Comparison of ENCODE assay signal across 18 cellular contexts in genomic region chr1:227915564-227916553, GRCh38. TPM values are rescaled to one million over a fixed set of nuclear protein-coding genes. Genes with fewer than 3 reads are reported as not detected.
DNase-seq lines count a peak whose midpoint lies in the region; ATAC-seq, FAIRE-seq and TF ChIP-seq lines count a peak whose summit lies in the region.
"Had no signal": no experiment of that assay in that cellular context is flagged by ENCODE, and none has a peak within 500 bp of the region (broad histone marks: within the 10 kb centered on the region; RNA-seq: fewer than 3 reads in every experiment).

No MANE protein-coding gene starts in this region.

- H3K4me1 ChIP-seq in lower lobe of right lung (no peaks in the 10 kb centered on the region), adrenal gland (replicated peaks in 1 of 2) (no peaks in the 10 kb centered on the region)

- WGBS in adrenal gland, 4 donors: 76 to 80% (median 78%) methylated on average over 18 to 22 of the region's 22 CpGs

- DNase-seq in COR-L47 (lab: John Stamatoyannopoulos, UW): peak; percentile 81
- no peak for DNase-seq in HTR-8/SVneo (ENCODE audit: insufficient read length, low spot score)
- peak; percentile 52 for DNase-seq in RPMI8226
- DNase-seq in lower lobe of right lung: no peak
- no peak for DNase-seq in adrenal gland
- no peak for DNase-seq in activated effector memory CD4-positive, alpha-beta T cell treated with Interleukin-2 at 50 U/mL for 16 hours
- DNase-seq: activated CD4-positive, alpha-beta T cell treated with anti-CD3 and anti-CD28 coated beads, Interleukin-2, amount 10 ng/mL, durations not matched to agents 24 days and 14 days; activated T-cell treated with anti-CD3 and anti-CD28 coated beads, Interleukin-2, amount 50 U/mL, for 4 hours; Calu3; central memory CD4-positive, alpha-beta T cell; effector memory CD8-positive, alpha-beta T cell; foreskin fibroblast; NCI-H1436 had no signal

- H3K27me3 ChIP-seq in lower lobe of right lung (ENCODE audit: low read depth): no peaks in the 10 kb centered on the region
- H3K27me3 ChIP-seq in adrenal gland: no peaks in the 10 kb centered on the region
- H3K27me3 ChIP-seq: SJSA1, tibial nerve had no signal

- no peak overlapping the region for H3K4me3 ChIP-seq in lower lobe of right lung
- no peak overlapping the region for H3K4me3 ChIP-seq in adrenal gland
- H3K4me3 ChIP-seq: SJSA1, tibial nerve had no signal

- TF ChIP-seq CTCF in lower lobe of right lung (IDR thresholded peaks at IDR 0.05) (no peak), adrenal gland (IDR thresholded peaks at IDR 0.05) (no peak)

- H3K9me3 ChIP-seq in lower lobe of right lung (no peaks in the 10 kb centered on the region), adrenal gland (replicated peaks in 1 of 3) (no peaks in the 10 kb centered on the region)
- H3K9me3 ChIP-seq: SJSA1, tibial nerve had no signal

- FAIRE-seq in HTR-8/SVneo (lab: Jason Lieb, UNC): peak; percentile 79

- peak; percentile 24 to 27 for ATAC-seq in lower lobe of right lung
- ATAC-seq in GM19463 (IDR thresholded peaks at IDR 0.05; ENCODE audit: unreplicated experiment): no peak
- no peak for ATAC-seq in GM21515 (IDR thresholded peaks at IDR 0.05; ENCODE audit: unreplicated experiment)
- ATAC-seq: activated T-cell treated with anti-CD3 and anti-CD28 coated beads, Interleukin-2, amount 50 U/mL, for 4 hours; effector memory CD8-positive, alpha-beta T cell had no signal

- TF ChIP-seq POLR2A in adrenal gland (IDR thresholded peaks at IDR 0.05): no peak

- H3K36me3 ChIP-seq in lower lobe of right lung: no peaks in the 10 kb centered on the region
- H3K36me3 ChIP-seq in adrenal gland (replicated peaks in 1 of 2): no peaks in the 10 kb centered on the region
- H3K36me3 ChIP-seq: SJSA1 had no signal

- H3K27ac ChIP-seq in lower lobe of right lung: no peak overlapping the region
- no peak overlapping the region for H3K27ac ChIP-seq in adrenal gland
- H3K27ac ChIP-seq: SJSA1, tibial nerve had no signal

- intact Hi-C loops in lower lobe of right lung (cut with DNase I): no loop called here
- intact Hi-C loops in adrenal gland (cut with DNase I): no loop called here

RNA-seq across cellular contexts. Expression of gene WNT9A, which starts 31.9 kb away (rescaled TPM):
- total RNA-seq in lower lobe of right lung (7.0 TPM), adrenal gland (1 to 10 TPM in 5 of 8 donors, under 1 TPM in 3; 0.42 to 2.9 (median 1.6) TPM)
- polyA plus RNA-seq in adrenal gland: 1 to 10 TPM in 1 of 3 donors, under 1 TPM in 2; 0.18 to 1.1 (median 0.64) TPM
- total RNA-seq: activated CD4-positive, alpha-beta T cell treated with anti-CD3 and anti-CD28 coated beads, Interleukin-2, amount 10 ng/mL, durations not matched to agents 24 days and 14 days had no signal
- polyA plus RNA-seq: IgD-negative memory B cell had no signal

Comparison
In these comparisons a context has a peak if more than half of its experiments do, and no peak if none do; other contexts are left out.
1. DNase-seq: peak in COR-L47 (single experiment) and RPMI8226 (single experiment); none in HTR-8/SVneo (single experiment), lower lobe of right lung (single experiment), adrenal gland (0 of 7) and activated effector memory CD4-positive, alpha-beta T cell treated with Interleukin-2 at 50 U/mL for 16 hours (single experiment).
2. ATAC-seq: peak in lower lobe of right lung (2 of 2); none in GM19463 (single experiment) and GM21515 (single experiment).